15 cellular contexts compared by ENCODE assay signal in genomic region chr13:29576581-29576980, GRCh38. TPM values are rescaled to one million over a fixed set of nuclear protein-coding genes. Genes with fewer than 3 reads are reported as not detected.
DNase-seq lines count a peak whose midpoint lies in the region; ATAC-seq, FAIRE-seq and TF ChIP-seq lines count a peak whose summit lies in the region.
"Had no signal": no experiment of that assay in that cellular context is flagged by ENCODE, and none has a peak within 500 bp of the region (broad histone marks: within the 10 kb centered on the region; RNA-seq: fewer than 3 reads in every experiment).

No MANE protein-coding gene starts in this region.

- no peak overlapping the region for H3K9ac ChIP-seq in HepG2 (ENCODE audit: insufficient read depth, low read depth, low read length)
- H3K9ac ChIP-seq: BLaER1 treated with 17β-estradiol and CSF1 and Interleukin-3, amounts not matched to agents 10 nM and 100 nM had no signal

- H3K9me3 ChIP-seq in HepG2 (ENCODE audit: low read length): no peaks in the 10 kb centered on the region
- no peaks in the 10 kb centered on the region for H3K9me3 ChIP-seq in right lobe of liver
- no peaks in the 10 kb centered on the region for H3K9me3 ChIP-seq in body of pancreas
- H3K9me3 ChIP-seq in esophagus squamous epithelium: no peaks in the 10 kb centered on the region
- H3K9me3 ChIP-seq: HAP-1 had no signal

- no peak for ATAC-seq in HepG2
- ATAC-seq in right lobe of liver: no peak
- ATAC-seq in body of pancreas: no peak
- no peak for ATAC-seq in GM19351 (IDR thresholded peaks at IDR 0.05; ENCODE audit: unreplicated experiment)

- H3K36me3 ChIP-seq in HepG2 (replicated peaks in 1 of 2; ENCODE audit: control insufficient read depth in 1 of 2, insufficient read depth in 2 of 2, low read length in 2 of 2) (peaks cover 0 to 7% of the 10 kb centered on the region in 2 experiments; a peak in 2 of 5 replicates), right lobe of liver (no peaks in the 10 kb centered on the region), body of pancreas (replicated peaks in 1 of 2; ENCODE audit: insufficient read depth in 1 of 2, low read depth in 2 of 2) (no peaks in the 10 kb centered on the region), esophagus squamous epithelium (no peaks in the 10 kb centered on the region)

- DNase-seq in HepG2 (ENCODE audit: low spot score) (no peak), right lobe of liver (no peak), body of pancreas (no peak), esophagus squamous epithelium (lab: John Stamatoyannopoulos, UW) (no peak), AG08396 (ENCODE audit: low spot score) (no peak), HCEC 1CT (no peak)
- DNase-seq: 8988T; CD4-positive, alpha-beta T cell; DMS79 had no signal

- H3K79me2 ChIP-seq in HepG2 (ENCODE audit: insufficient read depth, low read length): peaks cover 92% of the 10 kb centered on the region

- H3K27me3 ChIP-seq in HepG2 (ENCODE audit: control insufficient read depth in 1 of 2, insufficient read depth in 2 of 2, low read length in 2 of 2) (no peaks in the 10 kb centered on the region), right lobe of liver (no peaks in the 10 kb centered on the region), body of pancreas (no peaks in the 10 kb centered on the region), esophagus squamous epithelium (no peaks in the 10 kb centered on the region)
- H3K27me3 ChIP-seq: BLaER1 treated with 17β-estradiol and CSF1 and Interleukin-3, amounts not matched to agents 10 nM and 100 nM had no signal

- in situ Hi-C loops in HepG2 (cut with HindIII; ENCODE audit: extremely low pct_ligation_motif_present, low pct_unique_long_range_greater_than_20kb): no loop called here

- TF ChIP-seq EP300 in HepG2 (IDR thresholded peaks at IDR 0.05; ENCODE audit: low read depth in 2 of 2, low read length in 2 of 2) (no peak), HepG2 (CRISPR knock-in tag; IDR thresholded peaks at IDR 0.05; ENCODE audit: borderline replicate concordance) (no peak)

- no peak overlapping the region for H3K4me2 ChIP-seq in HepG2 (ENCODE audit: low read depth, low read length)

- H3K27ac ChIP-seq in HepG2 (ENCODE audit: extremely low read length, insufficient read depth, low read length) (no peak overlapping the region), right lobe of liver (no peak overlapping the region), body of pancreas (peak overlapping the region; percentile 13 to 56 (median 39)), esophagus squamous epithelium (peak overlapping the region in 3 of 4 donors; percentile 67 to 97 (median 96))
- H3K27ac ChIP-seq: BLaER1 treated with 17β-estradiol and CSF1 and Interleukin-3, amounts not matched to agents 10 nM and 100 nM had no signal

- CTCF ChIA-PET in HepG2 (lab: Yijun Ruan, JAX; ENCODE audit: low intra/inter-chr PET ratio, low total read pairs): no interaction called here

- POLR2A ChIA-PET in HepG2 (lab: Yijun Ruan, JAX): no interaction called here

- FAIRE-seq in HepG2 (lab: Jason Lieb, UNC): no peak
- FAIRE-seq: G401.6, GM12891, H1 had no signal

- TF ChIP-seq RAD21 in HepG2 (CRISPR knock-in tag; IDR thresholded peaks at IDR 0.05): no peak

- intact Hi-C loops in HepG2 (cut with micrococcal nuclease; ENCODE audit: unreplicated experiment): no loop called here
- intact Hi-C loops in right lobe of liver (cut with DNase I): no loop called here
- intact Hi-C loops in body of pancreas (cut with DNase I): no loop called here
- intact Hi-C loops in esophagus squamous epithelium (cut with DNase I): no loop called here

- TF ChIP-seq POLR2A in HepG2 (IDR thresholded peaks at IDR 0.05; ENCODE audit: insufficient read depth in 1 of 2, low read depth in 2 of 2, low read length in 2 of 2): no peak
- no peak for TF ChIP-seq POLR2A in right lobe of liver (IDR thresholded peaks at IDR 0.05)
- TF ChIP-seq POLR2A in body of pancreas (IDR thresholded peaks at IDR 0.05): no peak
- no peak for TF ChIP-seq POLR2A in esophagus squamous epithelium (IDR thresholded peaks at IDR 0.05)

- no peak overlapping the region for H3K4me3 ChIP-seq in HepG2 (replicated peaks in 1 of 3; ENCODE audit: insufficient read depth in 1 of 3, low read depth in 2 of 3, low read length in 3 of 3)
- H3K4me3 ChIP-seq in right lobe of liver: no peak overlapping the region
- H3K4me3 ChIP-seq in body of pancreas: no peak overlapping the region
- H3K4me3 ChIP-seq in esophagus squamous epithelium: no peak overlapping the region
- H3K4me3 ChIP-seq: BLaER1 treated with 17β-estradiol and CSF1 and Interleukin-3, amounts not matched to agents 10 nM and 100 nM; HAP-1 had no signal

- TF ChIP-seq CTCF in HepG2 (CRISPR knock-in tag; IDR thresholded peaks at IDR 0.05) (no peak), right lobe of liver (IDR thresholded peaks at IDR 0.05) (no peak), body of pancreas (IDR thresholded peaks at IDR 0.05) (no peak), esophagus squamous epithelium (IDR thresholded peaks at IDR 0.05) (no peak)

- peaks cover 90% of the 10 kb centered on the region for H3K4me1 ChIP-seq in HepG2 (ENCODE audit: insufficient read depth, low read length)
- H3K4me1 ChIP-seq in right lobe of liver: no peaks in the 10 kb centered on the region
- peaks cover 80% of the 10 kb centered on the region for H3K4me1 ChIP-seq in body of pancreas
- peaks cover 10 to 96% (median 37%) of the 10 kb centered on the region in 3 donors for H3K4me1 ChIP-seq in esophagus squamous epithelium
- H3K4me1 ChIP-seq: HAP-1 had no signal

- no TSS peak for BruUV-seq in HepG2 (replicated peaks; lab: Mats Ljungman, UMichigan)

- WGBS in HepG2 (ENCODE audit: low lambda C conversion rate): 94% methylated on average over 5 of the region's 7 CpGs
- WGBS in right lobe of liver (ENCODE audit: insufficient coverage, low coverage, low lambda C conversion rate, missing lambda C conversion rate): 100% methylated on average over 1 of the region's 7 CpGs
- WGBS in body of pancreas, 2 donors: 77% methylated on average over 7 of the region's 7 CpGs
- WGBS in esophagus squamous epithelium, 2 donors: 86 to 90% methylated on average over 7 of the region's 7 CpGs

- H2AFZ ChIP-seq in HepG2 (ENCODE audit: low read length): no peak overlapping the region

- peaks cover 62% of the 10 kb centered on the region for H4K20me1 ChIP-seq in HepG2 (ENCODE audit: insufficient read depth, low read length)

TF ChIP-seq in HepG2, 621 proteins besides CTCF, POLR2A, EP300 and RAD21:
- TF ChIP-seq, protein P1, sequence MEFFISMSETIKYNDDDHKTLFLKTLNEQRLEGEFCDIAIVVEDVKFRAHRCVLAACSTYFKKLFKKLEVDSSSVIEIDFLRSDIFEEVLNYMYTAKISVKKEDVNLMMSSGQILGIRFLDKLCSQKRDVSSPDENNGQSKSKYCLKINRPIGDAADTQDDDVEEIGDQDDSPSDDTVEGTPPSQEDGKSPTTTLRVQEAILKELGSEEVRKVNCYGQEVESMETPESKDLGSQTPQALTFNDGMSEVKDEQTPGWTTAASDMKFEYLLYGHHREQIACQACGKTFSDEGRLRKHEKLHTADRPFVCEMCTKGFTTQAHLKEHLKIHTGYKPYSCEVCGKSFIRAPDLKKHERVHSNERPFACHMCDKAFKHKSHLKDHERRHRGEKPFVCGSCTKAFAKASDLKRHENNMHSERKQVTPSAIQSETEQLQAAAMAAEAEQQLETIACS (CRISPR knock-in tag; IDR thresholded peaks at IDR 0.05): no peak
- TF ChIP-seq RBM22 (optimal IDR thresholded peaks at IDR 0.05; ENCODE audit: low read length): peak; percentile 39

RNA-seq across cellular contexts. Expression of gene SLC7A1, which starts 18.9 kb away (rescaled TPM):
- total RNA-seq in HepG2 (2016; rRNA removed; fragmentation: Illumina TruSeq; extraction: Trizol) (13.6 and 14.5 TPM in 2 replicates), right lobe of liver (1 to 10 TPM in 5 of 6 experiments, under 1 TPM in 1; 0.70 to 6.5 (median 3.7) TPM), body of pancreas (10 to 100 TPM; 15.3 to 30.3 TPM), esophagus squamous epithelium (100 to 1,000 TPM in 1 of 4 donors, 10 to 100 TPM in 3; 87.5 to 127 (median 93.9) TPM)
- 4.3 TPM in 2 replicates for total RNA-seq in HepG2 (2016; cell fraction: cytosol; rRNA removed; fragmentation: Illumina TruSeq; extraction: Trizol; ENCODE audit: low read depth)
- total RNA-seq in HepG2 (2016; cell fraction: insoluble cytoplasmic fraction; rRNA removed; fragmentation: Illumina TruSeq; extraction: Trizol): 12.3 and 13.9 TPM in 2 replicates
- 9.0 and 9.6 TPM in 2 replicates for total RNA-seq in HepG2 (2016; cell fraction: membrane; rRNA removed; fragmentation: Illumina TruSeq; extraction: Trizol)
- 26.0 and 29.0 TPM in 2 replicates for total RNA-seq in HepG2 (2016; cell fraction: nucleus; rRNA removed; fragmentation: Illumina TruSeq; extraction: Trizol)
- 15.3 and 18.3 TPM in 2 replicates for polyA plus RNA-seq in HepG2 (2011; rRNA removed)
- polyA plus RNA-seq in HepG2 (2011; cell fraction: cytosol; rRNA removed): 14.5 and 17.8 TPM in 2 replicates
- polyA plus RNA-seq in HepG2 (2011; cell fraction: nucleus; rRNA removed): 26.3 and 27.8 TPM in 2 replicates
- 34.9 and 52.5 TPM in 2 replicates for polyA plus RNA-seq in HepG2 (2012)
- 1.1 TPM in 2 replicates for polyA plus RNA-seq in HepG2 (2016; cell fraction: cytosol; fragmentation: Illumina TruSeq; extraction: Trizol; ENCODE audit: low read depth)
- polyA plus RNA-seq in HepG2 (2016; cell fraction: insoluble cytoplasmic fraction; fragmentation: Illumina TruSeq; extraction: Trizol; ENCODE audit: low read depth): 11.0 and 13.3 TPM in 2 replicates
- polyA plus RNA-seq in HepG2 (2016; cell fraction: membrane; fragmentation: Illumina TruSeq; extraction: Trizol; ENCODE audit: low read depth): 3.7 and 4.0 TPM in 2 replicates
- polyA plus RNA-seq in HepG2 (2016; cell fraction: nucleus; fragmentation: Illumina TruSeq; extraction: Trizol; ENCODE audit: insufficient read depth, low read depth): 27.8 and 29.7 TPM in 2 replicates
- polyA minus RNA-seq in HepG2 (2011; rRNA and poly(A)+ RNA removed; ENCODE audit: low replicate concordance): 27.5 and 74.3 TPM in 2 replicates
- polyA minus RNA-seq in HepG2 (2011; cell fraction: cytosol; rRNA and poly(A)+ RNA removed): 31.5 and 44.6 TPM in 2 replicates
- 44.4 and 45.6 TPM in 2 replicates for polyA minus RNA-seq in HepG2 (2011; cell fraction: nucleus; rRNA and poly(A)+ RNA removed)

Comparison
In these comparisons a context has a peak if more than half of its experiments do, and no peak if none do; other contexts are left out.
1. H3K27ac ChIP-seq: peak in body of pancreas (4 of 4) and esophagus squamous epithelium (3 of 4); none in HepG2 (single experiment) and right lobe of liver (0 of 3).